Comparison of ENCODE assay signal across 8 cellular contexts in genomic region chr3:69086133-69086722, GRCh38. TPM values are rescaled to one million over a fixed set of nuclear protein-coding genes. Genes with fewer than 3 reads are reported as not detected.
DNase-seq lines count a peak whose midpoint lies in the region; ATAC-seq and TF ChIP-seq lines count a peak whose summit lies in the region.

No MANE protein-coding gene starts in this region.

- CTCF ChIA-PET in activated naive CD4-positive, alpha-beta T cell treated with anti-CD3 and anti-CD28 coated beads for 36 hours (lab: Charles Lee) = interaction anchor here (0.8 to 1.7 kb wide), 4 partner anchors 9 to 586 kb away, joined by 3 to 6 read pairs (median 3); no protein-coding TSS in a partner anchor

- DNase-seq in BE2C = peak; percentile 89
- DNase-seq in SJSA1 (ENCODE audit: low read depth in 1 of 2, low spot score in 2 of 2) = peak; percentile 73 to 83
- peak; percentile 91 for DNase-seq in activated naive CD4-positive, alpha-beta T cell treated with anti-CD3 and anti-CD28 coated beads for 36 hours
- DNase-seq in glomerular endothelial cell (ENCODE audit: extremely low read depth, low read depth, low spot score) = peak; percentile 83
- peak; percentile 96 for DNase-seq in omental fat pad (ENCODE audit: low spot score)
- DNase-seq in testis = peak; percentile 87

- 51% methylated on average over 5 of the region's 5 CpGs for WGBS in HUES64
- WGBS in testis, 2 donors = 4 to 8% methylated on average over 5 of the region's 5 CpGs

- TF ChIP-seq CTCF in BE2C (IDR thresholded peaks at IDR 0.05; ENCODE audit: low read depth, low read length) (no peak), omental fat pad (IDR thresholded peaks at IDR 0.05) (no peak), testis (IDR thresholded peaks at IDR 0.05) (no peak)

- H3K36me3 ChIP-seq in BE2C (no peaks in the 10 kb centered on the region), HUES64 (ENCODE audit: insufficient read depth, low read length) (no peaks in the 10 kb centered on the region), SJSA1 (peaks cover 10% of the 10 kb centered on the region; the same call in 1 of the 2 replicates), testis (ENCODE audit: low read depth, missing control alignments) (no peaks in the 10 kb centered on the region)

- H3K4me3 ChIP-seq in BE2C (ENCODE audit: low read depth, low read length) (peak overlapping the region; percentile 89), HUES64 (ENCODE audit: low read length) (peak overlapping the region; percentile 85), SJSA1 (peak overlapping the region; percentile 74), testis (peak overlapping the region; percentile 77 to 83)

- intact Hi-C loops in activated naive CD4-positive, alpha-beta T cell treated with anti-CD3 and anti-CD28 coated beads for 36 hours (cut with micrococcal nuclease) = loop anchor here (10.0 kb wide), 1 partner anchor 1001 kb away; no protein-coding TSS in a partner anchor
- intact Hi-C loops in testis (cut with DNase I; ENCODE audit: low total_unique reads) = no loop called here

- H3K27ac ChIP-seq in HUES64 (ENCODE audit: low read depth, low read length) (no peak overlapping the region), SJSA1 (peak overlapping the region; percentile 96; the same call in 1 of the 2 replicates), testis (peak overlapping the region; percentile 82 to 84)

- H3K4me1 ChIP-seq in BE2C (no peaks in the 10 kb centered on the region; the same call in 1 of the 2 replicates), HUES64 (ENCODE audit: insufficient read depth, low read length) (peaks cover 45% of the 10 kb centered on the region), SJSA1 (replicated peaks) (peaks cover 87% of the 10 kb centered on the region), testis (peaks cover 40% of the 10 kb centered on the region)

- ATAC-seq in omental fat pad (ENCODE audit: low FRiP score) (peak; percentile 74), GM21619 (IDR thresholded peaks at IDR 0.05; ENCODE audit: unreplicated experiment) (no peak)

- H3K9me3 Mint-ChIP-seq in activated naive CD4-positive, alpha-beta T cell treated with anti-CD3 and anti-CD28 coated beads for 36 hours = no peaks in the 10 kb centered on the region

- peak overlapping the region; percentile 95 for H3K27ac Mint-ChIP-seq in activated naive CD4-positive, alpha-beta T cell treated with anti-CD3 and anti-CD28 coated beads for 36 hours

- H3K9ac ChIP-seq in HUES64 (ENCODE audit: low read depth, low read length) = no peak overlapping the region

- no peak for TF ChIP-seq POLR2A in testis (IDR thresholded peaks at IDR 0.05)

- H3K4me3 Mint-ChIP-seq in activated naive CD4-positive, alpha-beta T cell treated with anti-CD3 and anti-CD28 coated beads for 36 hours = peak overlapping the region; percentile 89

- no peaks in the 10 kb centered on the region for H3K9me3 ChIP-seq in BE2C
- no peaks in the 10 kb centered on the region for H3K9me3 ChIP-seq in HUES64 (ENCODE audit: insufficient read depth, low read depth, low read length)
- H3K9me3 ChIP-seq in SJSA1 (replicated peaks) = no peaks in the 10 kb centered on the region
- no peaks in the 10 kb centered on the region for H3K9me3 ChIP-seq in testis

- peaks cover 65% of the 10 kb centered on the region for H3K4me1 Mint-ChIP-seq in activated naive CD4-positive, alpha-beta T cell treated with anti-CD3 and anti-CD28 coated beads for 36 hours (ENCODE audit: low read depth)

- no peaks in the 10 kb centered on the region for H3K27me3 ChIP-seq in BE2C
- H3K27me3 ChIP-seq in HUES64 (ENCODE audit: insufficient read depth, low read length) = no peaks in the 10 kb centered on the region
- H3K27me3 ChIP-seq in SJSA1 (replicated peaks) = no peaks in the 10 kb centered on the region
- no peaks in the 10 kb centered on the region for H3K27me3 ChIP-seq in testis

- peaks cover 15% of the 10 kb centered on the region for H3K36me3 Mint-ChIP-seq in activated naive CD4-positive, alpha-beta T cell treated with anti-CD3 and anti-CD28 coated beads for 36 hours (ENCODE audit: low read depth)

- no peaks in the 10 kb centered on the region for H3K27me3 Mint-ChIP-seq in activated naive CD4-positive, alpha-beta T cell treated with anti-CD3 and anti-CD28 coated beads for 36 hours (ENCODE audit: low read depth)

RNA-seq across cellular contexts. Expression of gene ARL6IP5, which starts 1.5 kb away (rescaled TPM):
- 153 TPM for polyA plus RNA-seq in BE2C (2012; ENCODE audit: insufficient read depth, insufficient read length, low read depth)
- polyA plus RNA-seq in HUES64 (2013, experiment 1 of 2) = 25.5 TPM
- polyA plus RNA-seq in HUES64 (2013, experiment 2 of 2) = 38.7 TPM
- total RNA-seq in SJSA1 (2014; rRNA removed; shearing (Covaris generic)) = 49.8 and 57.3 TPM in 2 replicates
- 10 to 100 TPM; 66.4 to 71.5 TPM for total RNA-seq in activated naive CD4-positive, alpha-beta T cell treated with anti-CD3 and anti-CD28 coated beads for 36 hours
- 115 and 128 TPM in 2 replicates for total RNA-seq in glomerular endothelial cell
- total RNA-seq in omental fat pad = 100 to 1,000 TPM; 113 to 215 (median 199) TPM
- 10 to 100 TPM; 61.3 to 70.6 TPM for total RNA-seq in testis
- polyA plus RNA-seq in testis (ENCODE audit: insufficient read depth, low read depth, low replicate concordance) = 68.3 TPM

RNA-seq across cellular contexts. Expression of gene UBA3, which starts 6.1 kb away (rescaled TPM):
- 58.1 TPM for polyA plus RNA-seq in BE2C (2012; ENCODE audit: insufficient read depth, insufficient read length, low read depth)
- 51.5 TPM for polyA plus RNA-seq in HUES64 (2013, experiment 1 of 2)
- polyA plus RNA-seq in HUES64 (2013, experiment 2 of 2) = 59.7 TPM
- total RNA-seq in SJSA1 (2014; rRNA removed; shearing (Covaris generic)) = 63.6 and 76.4 TPM in 2 replicates
- total RNA-seq in activated naive CD4-positive, alpha-beta T cell treated with anti-CD3 and anti-CD28 coated beads for 36 hours = 10 to 100 TPM; 65.7 to 66.0 TPM
- 48.8 and 51.7 TPM in 2 replicates for total RNA-seq in glomerular endothelial cell
- 10 to 100 TPM; 39.1 to 78.8 (median 42.6) TPM for total RNA-seq in omental fat pad
- total RNA-seq in testis = 10 to 100 TPM; 43.1 to 56.2 TPM
- polyA plus RNA-seq in testis (ENCODE audit: insufficient read depth, low read depth, low replicate concordance) = 39.8 TPM

RNA-seq across cellular contexts. Expression of gene TMF1, which starts 34.1 kb away (rescaled TPM):
- polyA plus RNA-seq in BE2C (2012; ENCODE audit: insufficient read depth, insufficient read length, low read depth) = 13.7 TPM
- 10.5 TPM for polyA plus RNA-seq in HUES64 (2013, experiment 1 of 2)
- 14.9 TPM for polyA plus RNA-seq in HUES64 (2013, experiment 2 of 2)
- total RNA-seq in SJSA1 (2014; rRNA removed; shearing (Covaris generic)) = 11.8 and 19.5 TPM in 2 replicates
- total RNA-seq in activated naive CD4-positive, alpha-beta T cell treated with anti-CD3 and anti-CD28 coated beads for 36 hours = 10 to 100 TPM; 23.3 to 25.2 TPM
- total RNA-seq in glomerular endothelial cell = 20.3 and 27.9 TPM in 2 replicates
- total RNA-seq in omental fat pad = 10 to 100 TPM; 27.6 to 41.8 (median 30.2) TPM
- total RNA-seq in testis = 10 to 100 TPM; 37.4 to 67.7 TPM
- polyA plus RNA-seq in testis (ENCODE audit: insufficient read depth, low read depth, low replicate concordance) = 30.6 TPM

RNA-seq across cellular contexts. Expression of gene LMOD3, which starts 36.2 kb away (rescaled TPM):
- 0.32 TPM for polyA plus RNA-seq in BE2C (2012; ENCODE audit: insufficient read depth, insufficient read length, low read depth)
- polyA plus RNA-seq in HUES64 (2013, experiment 1 of 2) = not detected
- not detected for polyA plus RNA-seq in HUES64 (2013, experiment 2 of 2)
- total RNA-seq in SJSA1 (2014; rRNA removed; shearing (Covaris generic)) = not detected in 2 replicates
- not detected for total RNA-seq in activated naive CD4-positive, alpha-beta T cell treated with anti-CD3 and anti-CD28 coated beads for 36 hours
- total RNA-seq in glomerular endothelial cell (not detected in 2 replicates), omental fat pad (not detected), testis (not detected)
- 0.55 TPM for polyA plus RNA-seq in testis (ENCODE audit: insufficient read depth, low read depth, low replicate concordance)
